Comparison of ENCODE assay signal across 10 cellular contexts in the genomic region with DNA sequence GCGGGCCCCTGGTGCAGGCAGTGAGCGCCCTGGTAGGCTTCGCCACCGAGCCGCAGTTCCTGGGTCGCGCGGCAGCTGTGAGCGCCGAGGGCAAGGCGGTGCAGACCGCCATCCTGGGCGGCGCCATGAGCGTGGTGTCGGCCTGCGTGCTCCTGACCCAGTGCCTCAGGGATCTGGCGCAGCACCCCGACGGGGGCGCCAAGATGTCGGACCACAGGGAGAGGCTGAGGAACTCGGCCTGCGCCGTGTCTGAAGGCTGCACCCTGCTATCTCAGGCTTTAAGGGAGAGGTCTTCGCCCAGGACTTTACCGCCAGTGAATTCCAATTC. TPM values are rescaled to one million over a fixed set of nuclear protein-coding genes. Genes with fewer than 3 reads are reported as not detected.
A peak's percentile ranks its signal among the peaks of the same experiment; 100 is the strongest.
DNase-seq lines count a peak whose midpoint lies in the region; ATAC-seq, FAIRE-seq and TF ChIP-seq lines count a peak whose summit lies in the region.
"Had no signal": no experiment of that assay in that cellular context is flagged by ENCODE, and none has a peak within 500 bp of the region (broad histone marks: within the 10 kb centered on the region; RNA-seq: fewer than 3 reads in every experiment).

No MANE protein-coding gene starts in this region.

- no peak overlapping the region for H3K9ac ChIP-seq in HCT116 (ENCODE audit: low read length)

- no TSS peak for BruUV-seq in HCT116 (replicated peaks; lab: Mats Ljungman, UMichigan)

- no peak overlapping the region for H2AFZ ChIP-seq in ACC112 (ENCODE audit: low read length, unreplicated experiment)
- no peak overlapping the region for H2AFZ ChIP-seq in HCT116 (ENCODE audit: low read depth, low read length, poor library complexity, severe bottlenecking)

- H3K4me2 ChIP-seq in HCT116 (ENCODE audit: low read length), result peak overlapping the region; percentile 79; the same call in 1 of the 2 replicates

- H3K79me2 ChIP-seq in ACC112 (ENCODE audit: control insufficient read depth, insufficient read depth, low read length, unreplicated experiment) (peaks cover 55% of the 10 kb centered on the region), HCT116 (ENCODE audit: insufficient read depth, low read length) (peaks cover 43% of the 10 kb centered on the region)

- intact Hi-C loops in HCT116 (cut with micrococcal nuclease), result loop anchor here (5.0 kb wide), 1 partner anchor 89 kb away; no protein-coding TSS in a partner anchor

- H3K36me3 Mint-ChIP-seq in central memory CD8-positive, alpha-beta T cell (ENCODE audit: insufficient read depth), result peaks cover 28% of the 10 kb centered on the region

- ATAC-seq in HCT116, result no peak
- no peak for ATAC-seq in central memory CD8-positive, alpha-beta T cell (replicated peaks; ENCODE audit: extremely low read depth, poor library complexity, severe bottlenecking)
- ATAC-seq in GM21447 (IDR thresholded peaks at IDR 0.05; ENCODE audit: unreplicated experiment), result no peak

- no peaks in the 10 kb centered on the region for H3K9me3 ChIP-seq in HCT116 (ENCODE audit: control insufficient read depth in 1 of 2, insufficient read depth in 1 of 2, low read depth in 1 of 2, low read length in 2 of 2)
- no peaks in the 10 kb centered on the region for H3K9me3 ChIP-seq in muscle layer of duodenum (ENCODE audit: control insufficient read depth in 1 of 2, low read length in 2 of 2)

- H3K4me1 ChIP-seq in ACC112 (ENCODE audit: control insufficient read depth, insufficient read depth, low read length, unreplicated experiment), result peaks cover 36% of the 10 kb centered on the region
- peaks cover 15 to 25% of the 10 kb centered on the region in 2 experiments for H3K4me1 ChIP-seq in HCT116 (ENCODE audit: control insufficient read depth in 1 of 2, insufficient read depth in 2 of 2, low read length in 2 of 2)
- H3K4me1 ChIP-seq in muscle layer of duodenum (ENCODE audit: control insufficient read depth in 1 of 2, insufficient read depth in 2 of 2, low read length in 2 of 2), result peaks cover 3 to 28% of the 10 kb centered on the region in 2 donors

- FAIRE-seq in urothelium cell line (lab: Jason Lieb, UNC), result no peak

- TF ChIP-seq RAD21 in HCT116 (IDR thresholded peaks at IDR 0.05; ENCODE audit: low read depth), result no peak

- no peak for TF ChIP-seq POLR2A in HCT116 (IDR thresholded peaks at IDR 0.05; ENCODE audit: borderline replicate concordance, extremely low read depth, insufficient read depth, insufficient read length)

- peaks cover 51% of the 10 kb centered on the region for H3K4me1 Mint-ChIP-seq in central memory CD8-positive, alpha-beta T cell

- no peaks in the 10 kb centered on the region for H4K20me1 ChIP-seq in HCT116 (ENCODE audit: insufficient read depth)

- RAD21 ChIA-PET in HCT116 (lab: Charles Lee; ENCODE audit: low non-redundant PET in 1 of 2, low total read pairs in 2 of 2, uncharacterized antibody in 2 of 2, unreplicated experiment in 2 of 2), result no interaction called here

- no peaks in the 10 kb centered on the region for H3K9me3 Mint-ChIP-seq in central memory CD8-positive, alpha-beta T cell

- peak overlapping the region; percentile 79 for H3K4me3 Mint-ChIP-seq in central memory CD8-positive, alpha-beta T cell

- H3K27me3 Mint-ChIP-seq in central memory CD8-positive, alpha-beta T cell, result no peaks in the 10 kb centered on the region

- H3K4me3 ChIP-seq in ACC112 (ENCODE audit: low read depth, low read length), result peak overlapping the region; percentile 93
- no peak overlapping the region; a peak in 1 of 4 replicates for H3K4me3 ChIP-seq in HCT116 (replicated peaks in 1 of 2; ENCODE audit: low read depth in 1 of 2, low read length in 2 of 2)
- peak overlapping the region; percentile 31 to 76 for H3K4me3 ChIP-seq in muscle layer of duodenum (ENCODE audit: low read depth in 1 of 2, low read length in 2 of 2)

- no peak for DNase-seq in HCT116 (ENCODE audit: low read depth, low spot score)
- no peak for DNase-seq in central memory CD8-positive, alpha-beta T cell (ENCODE audit: low spot score in 2 of 2)
- no peak for DNase-seq in urothelium cell line (ENCODE audit: low spot score)
- no peak for DNase-seq in dedifferentiated amniotic fluid mesenchymal stem cell (ENCODE audit: extremely low spot score)
- DNase-seq in medulla oblongata (ENCODE audit: extremely low spot score), result no peak
- DNase-seq: NCI-H1436 had no signal

- H3K9me2 ChIP-seq in HCT116 (ENCODE audit: insufficient read depth), result no peaks in the 10 kb centered on the region

- peaks cover 11% of the 10 kb centered on the region for H3K36me3 ChIP-seq in ACC112 (ENCODE audit: insufficient read depth, low read length)
- peaks cover 0 to 7% of the 10 kb centered on the region in 2 experiments; a peak in 1 of 4 replicates for H3K36me3 ChIP-seq in HCT116 (ENCODE audit: control insufficient read depth in 1 of 2, insufficient read depth in 2 of 2, low read length in 2 of 2)
- peaks cover 0 to 9% of the 10 kb centered on the region in 2 donors for H3K36me3 ChIP-seq in muscle layer of duodenum (ENCODE audit: control insufficient read depth in 1 of 2, insufficient read depth in 2 of 2, low read length in 2 of 2)

- H3K27ac Mint-ChIP-seq in central memory CD8-positive, alpha-beta T cell (ENCODE audit: low read depth), result no peak overlapping the region

- H3K27ac ChIP-seq in ACC112 (ENCODE audit: low read depth, low read length), result no peak overlapping the region
- H3K27ac ChIP-seq in HCT116 (ENCODE audit: low read depth, low read length), result peak overlapping the region; percentile 90; the same call in 1 of the 2 replicates
- H3K27ac ChIP-seq in muscle layer of duodenum (ENCODE audit: low read length), result no peak overlapping the region
- H3K27ac ChIP-seq: SK-N-MC had no signal

- CTCF ChIA-PET in HCT116 (lab: Charles Lee), result interaction anchor here (2.9 kb wide), 1 partner anchor 263 kb away, joined by 18 read pairs; no protein-coding TSS in a partner anchor

- POLR2A ChIA-PET in HCT116 (lab: Charles Lee), result no interaction called here

- H3K27me3 ChIP-seq in ACC112 (ENCODE audit: insufficient read depth, low read length), result no peaks in the 10 kb centered on the region
- H3K27me3 ChIP-seq in HCT116 (ENCODE audit: insufficient read depth, low read length), result no peaks in the 10 kb centered on the region
- no peaks in the 10 kb centered on the region for H3K27me3 ChIP-seq in muscle layer of duodenum (ENCODE audit: low read depth, low read length)

- no peak for TF ChIP-seq CTCF in HCT116 (IDR thresholded peaks at IDR 0.05 in 2 of 3, conservative IDR thresholded peaks at IDR 0.05 in 1 of 3; ENCODE audit: borderline replicate concordance in 1 of 3, insufficient read depth in 1 of 3, low read depth in 2 of 3, low read length in 2 of 3)

TF ChIP-seq in HCT116, 20 proteins besides CTCF, POLR2A, EP300 and RAD21 (continues in another document):
- TF ChIP-seq, protein P1, sequence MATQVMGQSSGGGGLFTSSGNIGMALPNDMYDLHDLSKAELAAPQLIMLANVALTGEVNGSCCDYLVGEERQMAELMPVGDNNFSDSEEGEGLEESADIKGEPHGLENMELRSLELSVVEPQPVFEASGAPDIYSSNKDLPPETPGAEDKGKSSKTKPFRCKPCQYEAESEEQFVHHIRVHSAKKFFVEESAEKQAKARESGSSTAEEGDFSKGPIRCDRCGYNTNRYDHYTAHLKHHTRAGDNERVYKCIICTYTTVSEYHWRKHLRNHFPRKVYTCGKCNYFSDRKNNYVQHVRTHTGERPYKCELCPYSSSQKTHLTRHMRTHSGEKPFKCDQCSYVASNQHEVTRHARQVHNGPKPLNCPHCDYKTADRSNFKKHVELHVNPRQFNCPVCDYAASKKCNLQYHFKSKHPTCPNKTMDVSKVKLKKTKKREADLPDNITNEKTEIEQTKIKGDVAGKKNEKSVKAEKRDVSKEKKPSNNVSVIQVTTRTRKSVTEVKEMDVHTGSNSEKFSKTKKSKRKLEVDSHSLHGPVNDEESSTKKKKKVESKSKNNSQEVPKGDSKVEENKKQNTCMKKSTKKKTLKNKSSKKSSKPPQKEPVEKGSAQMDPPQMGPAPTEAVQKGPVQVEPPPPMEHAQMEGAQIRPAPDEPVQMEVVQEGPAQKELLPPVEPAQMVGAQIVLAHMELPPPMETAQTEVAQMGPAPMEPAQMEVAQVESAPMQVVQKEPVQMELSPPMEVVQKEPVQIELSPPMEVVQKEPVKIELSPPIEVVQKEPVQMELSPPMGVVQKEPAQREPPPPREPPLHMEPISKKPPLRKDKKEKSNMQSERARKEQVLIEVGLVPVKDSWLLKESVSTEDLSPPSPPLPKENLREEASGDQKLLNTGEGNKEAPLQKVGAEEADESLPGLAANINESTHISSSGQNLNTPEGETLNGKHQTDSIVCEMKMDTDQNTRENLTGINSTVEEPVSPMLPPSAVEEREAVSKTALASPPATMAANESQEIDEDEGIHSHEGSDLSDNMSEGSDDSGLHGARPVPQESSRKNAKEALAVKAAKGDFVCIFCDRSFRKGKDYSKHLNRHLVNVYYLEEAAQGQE (IDR thresholded peaks at IDR 0.05; ENCODE audit: low read depth), result no peak
- TF ChIP-seq ELF1 (IDR thresholded peaks at IDR 0.05; ENCODE audit: borderline replicate concordance, low read depth) (no peak), TCF7L2 (IDR thresholded peaks at IDR 0.05; ENCODE audit: borderline replicate concordance, extremely low read depth, insufficient read depth, insufficient read length) (no peak), SRF (IDR thresholded peaks at IDR 0.05; ENCODE audit: low read depth) (no peak), ZNF274 (IDR thresholded peaks at IDR 0.05; ENCODE audit: low read depth, low read length) (no peak), CBX3 (IDR thresholded peaks at IDR 0.05; ENCODE audit: low read depth) (no peak), ZFX (IDR thresholded peaks at IDR 0.05) (no peak), YY1 (IDR thresholded peaks at IDR 0.05; ENCODE audit: extremely low read depth, insufficient replicate concordance, low read depth, low read length) (no peak)
- TF ChIP-seq, protein P2, sequence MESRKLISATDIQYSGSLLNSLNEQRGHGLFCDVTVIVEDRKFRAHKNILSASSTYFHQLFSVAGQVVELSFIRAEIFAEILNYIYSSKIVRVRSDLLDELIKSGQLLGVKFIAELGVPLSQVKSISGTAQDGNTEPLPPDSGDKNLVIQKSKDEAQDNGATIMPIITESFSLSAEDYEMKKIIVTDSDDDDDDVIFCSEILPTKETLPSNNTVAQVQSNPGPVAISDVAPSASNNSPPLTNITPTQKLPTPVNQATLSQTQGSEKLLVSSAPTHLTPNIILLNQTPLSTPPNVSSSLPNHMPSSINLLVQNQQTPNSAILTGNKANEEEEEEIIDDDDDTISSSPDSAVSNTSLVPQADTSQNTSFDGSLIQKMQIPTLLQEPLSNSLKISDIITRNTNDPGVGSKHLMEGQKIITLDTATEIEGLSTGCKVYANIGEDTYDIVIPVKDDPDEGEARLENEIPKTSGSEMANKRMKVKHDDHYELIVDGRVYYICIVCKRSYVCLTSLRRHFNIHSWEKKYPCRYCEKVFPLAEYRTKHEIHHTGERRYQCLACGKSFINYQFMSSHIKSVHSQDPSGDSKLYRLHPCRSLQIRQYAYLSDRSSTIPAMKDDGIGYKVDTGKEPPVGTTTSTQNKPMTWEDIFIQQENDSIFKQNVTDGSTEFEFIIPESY (IDR thresholded peaks at IDR 0.05; ENCODE audit: extremely low read depth, insufficient replicate concordance, low read length), result no peak

RNA-seq across cellular contexts. Expression of a gene that starts 2.3 kb away (rescaled TPM):
- 22.5 TPM for total RNA-seq in HCT116 (2021; ENCODE audit: unreplicated experiment)
- 13.3 and 13.8 TPM in 2 replicates for polyA plus RNA-seq in HCT116 (2012)

RNA-seq across cellular contexts. Expression of a gene that starts 13.4 kb away (rescaled TPM):
- total RNA-seq in HCT116 (2021; ENCODE audit: unreplicated experiment), result 22.5 TPM
- polyA plus RNA-seq in HCT116 (2012), result 13.9 and 15.7 TPM in 2 replicates

Comparison
In these comparisons a context has a peak if more than half of its experiments do, and no peak if none do; other contexts are left out.
1. H3K4me3 ChIP-seq: peak in ACC112 (single experiment) and muscle layer of duodenum (2 of 2); none in HCT116 (0 of 2).